ENCODE assay signal across 26 cellular contexts in genomic region chr3:119815716-119816115, GRCh38. TPM values are rescaled to one million over a fixed set of nuclear protein-coding genes. Genes with fewer than 3 reads are reported as not detected.
DNase-seq lines count a peak whose midpoint lies in the region; ATAC-seq, FAIRE-seq and TF ChIP-seq lines count a peak whose summit lies in the region.
"Had no signal": no experiment of that assay in that cellular context is flagged by ENCODE, and none has a peak within 500 bp of the region (broad histone marks: within the 10 kb centered on the region; RNA-seq: fewer than 3 reads in every experiment).

No MANE protein-coding gene starts in this region.

- POLR2A ChIA-PET in HepG2 (lab: Yijun Ruan, JAX): interaction anchor here (1.1 kb wide), 1 partner anchor 21 kb away, joined by 3 read pairs; no protein-coding TSS in a partner anchor

- H4K20me1 ChIP-seq in HepG2 (ENCODE audit: insufficient read depth, low read length) (no peaks in the 10 kb centered on the region), osteoblast (ENCODE audit: insufficient read depth, low read length) (no peaks in the 10 kb centered on the region), mammary epithelial cell (ENCODE audit: insufficient read depth, low read length) (no peaks in the 10 kb centered on the region)
- H4K20me1 ChIP-seq: BLaER1 treated with 17β-estradiol and CSF1 and Interleukin-3, amounts not matched to agents 10 nM and 100 nM had no signal

- H3K27me3 ChIP-seq in right lobe of liver (no peaks in the 10 kb centered on the region), HepG2 (ENCODE audit: control insufficient read depth in 1 of 2, insufficient read depth in 2 of 2, low read length in 2 of 2) (no peaks in the 10 kb centered on the region; a peak in 1 of 5 replicates), osteoblast (ENCODE audit: insufficient read depth, low read length) (no peaks in the 10 kb centered on the region), mammary epithelial cell (ENCODE audit: insufficient read depth, low read length) (peaks cover 2% of the 10 kb centered on the region)
- H3K27me3 ChIP-seq: BE2C; BLaER1 treated with 17β-estradiol and CSF1 and Interleukin-3, amounts not matched to agents 10 nM and 100 nM had no signal

- no peak overlapping the region for H2AFZ ChIP-seq in HepG2 (ENCODE audit: low read length)
- H2AFZ ChIP-seq in osteoblast (ENCODE audit: low read length): no peak overlapping the region
- no peak overlapping the region for H2AFZ ChIP-seq in mammary epithelial cell (ENCODE audit: low read depth, low read length)
- H2AFZ ChIP-seq: GM23338 had no signal

- H3K9ac ChIP-seq in HepG2 (ENCODE audit: insufficient read depth, low read depth, low read length) (no peak overlapping the region), mammary epithelial cell (ENCODE audit: insufficient read depth, low read length) (no peak overlapping the region)
- H3K9ac ChIP-seq: BLaER1 treated with 17β-estradiol and CSF1 and Interleukin-3, amounts not matched to agents 10 nM and 100 nM had no signal

- H3K27ac ChIP-seq in right lobe of liver (no peak overlapping the region), HepG2 (ENCODE audit: extremely low read length, insufficient read depth, low read length) (no peak overlapping the region), osteoblast (ENCODE audit: low read depth, low read length) (no peak overlapping the region), mammary epithelial cell (ENCODE audit: insufficient read depth, low read depth, low read length) (no peak overlapping the region)
- H3K27ac ChIP-seq: A549; BLaER1 treated with 17β-estradiol and CSF1 and Interleukin-3, amounts not matched to agents 10 nM and 100 nM had no signal

- H3K4me2 ChIP-seq in HepG2 (ENCODE audit: low read depth, low read length): no peak overlapping the region
- H3K4me2 ChIP-seq in osteoblast (ENCODE audit: insufficient read depth, low read length): no peak overlapping the region
- no peak overlapping the region for H3K4me2 ChIP-seq in mammary epithelial cell (ENCODE audit: insufficient read depth, low read depth, low read length)
- H3K4me2 ChIP-seq: A549; BLaER1 treated with 17β-estradiol and CSF1 and Interleukin-3, amounts not matched to agents 10 nM and 100 nM; GM23338 had no signal

- CTCF ChIA-PET in HepG2 (lab: Yijun Ruan, JAX; ENCODE audit: low intra/inter-chr PET ratio, low total read pairs) (no interaction called here), mammary epithelial cell (lab: Charles Lee; ENCODE audit: low non-redundant PET) (no interaction called here)

- TF ChIP-seq RAD21 in HepG2 (CRISPR knock-in tag; IDR thresholded peaks at IDR 0.05): no peak

- H3K4me3 ChIP-seq in right lobe of liver (no peak overlapping the region), HepG2 (replicated peaks in 1 of 3; ENCODE audit: insufficient read depth in 1 of 3, low read depth in 2 of 3, low read length in 3 of 3) (no peak overlapping the region), osteoblast (ENCODE audit: insufficient read depth, low read length) (no peak overlapping the region), mammary epithelial cell (replicated peaks in 1 of 3; ENCODE audit: insufficient read depth in 1 of 3, low read depth in 2 of 3, low read length in 3 of 3) (no peak overlapping the region)
- H3K4me3 ChIP-seq: A549; BLaER1 treated with 17β-estradiol and CSF1 and Interleukin-3, amounts not matched to agents 10 nM and 100 nM; GM12878; GM23338 had no signal

- BruUV-seq in HepG2 (replicated peaks; lab: Mats Ljungman, UMichigan) (no TSS peak), mammary epithelial cell (replicated peaks; lab: Mats Ljungman, UMichigan) (no TSS peak)

- 33% methylated on average over 2 of the region's 8 CpGs for WGBS in right lobe of liver (ENCODE audit: insufficient coverage, low coverage, low lambda C conversion rate, missing lambda C conversion rate)
- 69% methylated on average over 2 of the region's 8 CpGs for WGBS in HepG2 (ENCODE audit: low lambda C conversion rate)
- WGBS in mammary epithelial cell (ENCODE audit: low coverage, missing lambda C conversion rate): 87% methylated on average over 8 of the region's 8 CpGs

- no peaks in the 10 kb centered on the region for H3K79me2 ChIP-seq in HepG2 (ENCODE audit: insufficient read depth, low read length)
- H3K79me2 ChIP-seq in osteoblast (ENCODE audit: insufficient read depth, low read length): no peaks in the 10 kb centered on the region
- no peaks in the 10 kb centered on the region for H3K79me2 ChIP-seq in mammary epithelial cell (ENCODE audit: insufficient read depth, low read length)

- in situ Hi-C loops in HepG2 (cut with HindIII; ENCODE audit: extremely low pct_ligation_motif_present, low pct_unique_long_range_greater_than_20kb) (no loop called here), mammary epithelial cell (cut with MboI; ENCODE audit: low sequenced_read_pairs in 2 of 2) (no loop called here)

- ATAC-seq in right lobe of liver (peak in 3 of 4 donors; percentile 30 to 56 (median 40)), HepG2 (no peak; the same call in 2 of the 3 replicates), left lobe of liver (peak; percentile 32), HG02852 (IDR thresholded peaks at IDR 0.05; ENCODE audit: unreplicated experiment) (no peak)
- ATAC-seq: A549, GM12878, GM23338, HCT116 had no signal

- intact Hi-C loops in right lobe of liver (cut with DNase I): no loop called here
- intact Hi-C loops in HepG2 (cut with micrococcal nuclease; ENCODE audit: unreplicated experiment): no loop called here
- intact Hi-C loops in mammary epithelial cell (cut with micrococcal nuclease): loop anchor here (5.0 kb wide), 1 partner anchor 382 kb away; no protein-coding TSS in a partner anchor

- H3K36me3 ChIP-seq in right lobe of liver: peaks cover 0 to 37% (median 9%) of the 10 kb centered on the region in 4 donors
- peaks cover 0 to 1% of the 10 kb centered on the region in 2 experiments; a peak in 1 of 5 replicates for H3K36me3 ChIP-seq in HepG2 (replicated peaks in 1 of 2; ENCODE audit: control insufficient read depth in 1 of 2, insufficient read depth in 2 of 2, low read length in 2 of 2)
- no peaks in the 10 kb centered on the region for H3K36me3 ChIP-seq in osteoblast (ENCODE audit: insufficient read depth, low read length)
- H3K36me3 ChIP-seq in mammary epithelial cell (ENCODE audit: insufficient read depth, low read length): no peaks in the 10 kb centered on the region
- H3K36me3 ChIP-seq: BE2C; BLaER1 treated with 17β-estradiol and CSF1 and Interleukin-3, amounts not matched to agents 10 nM and 100 nM had no signal

- no peaks in the 10 kb centered on the region for H3K9me3 ChIP-seq in right lobe of liver
- H3K9me3 ChIP-seq in HepG2 (ENCODE audit: low read length): no peaks in the 10 kb centered on the region
- H3K9me3 ChIP-seq in osteoblast (ENCODE audit: low read depth, low read length): no peaks in the 10 kb centered on the region
- no peaks in the 10 kb centered on the region for H3K9me3 ChIP-seq in mammary epithelial cell (replicated peaks; ENCODE audit: insufficient read depth, low read length)
- H3K9me3 ChIP-seq: A549; BE2C; BLaER1 treated with 17β-estradiol and CSF1 and Interleukin-3, amounts not matched to agents 10 nM and 100 nM had no signal

- TF ChIP-seq CTCF in right lobe of liver (IDR thresholded peaks at IDR 0.05): no peak
- no peak for TF ChIP-seq CTCF in HepG2 (CRISPR knock-in tag; IDR thresholded peaks at IDR 0.05)
- TF ChIP-seq CTCF in osteoblast (IDR thresholded peaks at IDR 0.05; ENCODE audit: extremely low read depth, low read depth, low read length): no peak
- TF ChIP-seq CTCF in mammary epithelial cell (conservative IDR thresholded peaks at IDR 0.05 in 1 of 2, IDR thresholded peaks at IDR 0.05 in 1 of 2; ENCODE audit: extremely low read depth in 1 of 2, insufficient read depth in 1 of 2, low read depth in 1 of 2, low read length in 2 of 2): no peak

- no peak for TF ChIP-seq POLR2A in right lobe of liver (IDR thresholded peaks at IDR 0.05)
- no peak for TF ChIP-seq POLR2A in HepG2 (IDR thresholded peaks at IDR 0.05; ENCODE audit: insufficient read depth in 1 of 2, low read depth in 2 of 2, low read length in 2 of 2)

- dilution Hi-C loops in mammary epithelial cell (cut with HindIII; ENCODE audit: low sequenced_read_pairs): no loop called here

- no peak for TF ChIP-seq EP300 in HepG2 (IDR thresholded peaks at IDR 0.05; ENCODE audit: low read depth in 2 of 2, low read length in 2 of 2)
- TF ChIP-seq EP300 in HepG2 (CRISPR knock-in tag; IDR thresholded peaks at IDR 0.05; ENCODE audit: borderline replicate concordance): no peak

- DNase-seq in right lobe of liver (peak in 1 of 3 donors; percentile 48), HepG2 (ENCODE audit: low spot score) (no peak), left lobe of liver (ENCODE audit: low spot score) (no peak), osteoblast (ENCODE audit: insufficient read length, low spot score, missing footprints) (peak; percentile 38), mammary epithelial cell (no peak)
- DNase-seq: 8988T; ACHN; AML-193; BE2C; CD4-positive, alpha-beta T cell; CD8-positive, alpha-beta memory T cell; DMS 273 treated with DMSO at 0.1 percent for 48 hours; DMS79; EL; GDM1; H9 had no signal

- no peaks in the 10 kb centered on the region for H3K4me1 ChIP-seq in right lobe of liver
- peaks cover 6% of the 10 kb centered on the region for H3K4me1 ChIP-seq in HepG2 (ENCODE audit: insufficient read depth, low read length)
- no peaks in the 10 kb centered on the region for H3K4me1 ChIP-seq in osteoblast (ENCODE audit: insufficient read depth, low read length)
- H3K4me1 ChIP-seq in mammary epithelial cell (ENCODE audit: insufficient read depth, low read length): peaks cover 5% of the 10 kb centered on the region
- H3K4me1 ChIP-seq: A549; BE2C; BLaER1 treated with 17β-estradiol and CSF1 and Interleukin-3, amounts not matched to agents 10 nM and 100 nM had no signal

- no peak for FAIRE-seq in HepG2 (lab: Jason Lieb, UNC)
- FAIRE-seq: A549, D721Med, GM12878, GM19239 had no signal

RNA-seq across cellular contexts. Expression of gene NR1I2, which starts 33.8 kb away (rescaled TPM):
- total RNA-seq in right lobe of liver (100 to 1,000 TPM in 3 of 6 experiments, 10 to 100 TPM in 3; 24.9 to 188 (median 91.4) TPM), HepG2 (2016; rRNA removed; fragmentation: Illumina TruSeq; extraction: Trizol) (10.9 and 13.4 TPM in 2 replicates), left lobe of liver (206 TPM), osteoblast (0.36 TPM in 1 of 2 replicates, not detected in the other), mammary epithelial cell (not detected)
- 1.3 and 1.4 TPM in 2 replicates for total RNA-seq in HepG2 (2016; cell fraction: cytosol; rRNA removed; fragmentation: Illumina TruSeq; extraction: Trizol; ENCODE audit: low read depth)
- total RNA-seq in HepG2 (2016; cell fraction: insoluble cytoplasmic fraction; rRNA removed; fragmentation: Illumina TruSeq; extraction: Trizol): 11.0 and 14.6 TPM in 2 replicates
- total RNA-seq in HepG2 (2016; cell fraction: membrane; rRNA removed; fragmentation: Illumina TruSeq; extraction: Trizol): 4.3 and 4.5 TPM in 2 replicates
- 26.4 and 27.1 TPM in 2 replicates for total RNA-seq in HepG2 (2016; cell fraction: nucleus; rRNA removed; fragmentation: Illumina TruSeq; extraction: Trizol)
- polyA plus RNA-seq in HepG2 (2011; rRNA removed) (8.8 and 9.8 TPM in 2 replicates), mammary epithelial cell (not detected)
- polyA plus RNA-seq in HepG2 (2011; cell fraction: cytosol; rRNA removed): 4.2 and 4.4 TPM in 2 replicates
- 48.5 and 49.6 TPM in 2 replicates for polyA plus RNA-seq in HepG2 (2011; cell fraction: nucleus; rRNA removed)
- 5.7 and 9.6 TPM in 2 replicates for polyA plus RNA-seq in HepG2 (2012)
- 0.58 and 0.63 TPM in 2 replicates for polyA plus RNA-seq in HepG2 (2016; cell fraction: cytosol; fragmentation: Illumina TruSeq; extraction: Trizol; ENCODE audit: low read depth)
- polyA plus RNA-seq in HepG2 (2016; cell fraction: insoluble cytoplasmic fraction; fragmentation: Illumina TruSeq; extraction: Trizol; ENCODE audit: low read depth): 8.0 and 8.4 TPM in 2 replicates
- polyA plus RNA-seq in HepG2 (2016; cell fraction: membrane; fragmentation: Illumina TruSeq; extraction: Trizol; ENCODE audit: low read depth): 1.8 and 2.5 TPM in 2 replicates
- polyA plus RNA-seq in HepG2 (2016; cell fraction: nucleus; fragmentation: Illumina TruSeq; extraction: Trizol; ENCODE audit: insufficient read depth, low read depth): 30.6 and 33.1 TPM in 2 replicates
- polyA minus RNA-seq in HepG2 (2011; rRNA and poly(A)+ RNA removed; ENCODE audit: low replicate concordance): 11.6 TPM in 1 of 2 replicates, not detected in the other
- polyA minus RNA-seq in HepG2 (2011; cell fraction: cytosol; rRNA and poly(A)+ RNA removed): 4.1 TPM in 2 replicates
- polyA minus RNA-seq in HepG2 (2011; cell fraction: nucleus; rRNA and poly(A)+ RNA removed): 24.8 and 27.8 TPM in 2 replicates
- not detected for polyA minus RNA-seq in mammary epithelial cell
- total RNA-seq: H4, H9 had no signal
- polyA plus RNA-seq: A549, CD14-positive monocyte had no signal

Comparison
In these comparisons a context has a peak if more than half of its experiments do, and no peak if none do; other contexts are left out.
1. ATAC-seq: peak in right lobe of liver (3 of 4) and left lobe of liver (single experiment); none in HepG2 (single experiment) and HG02852 (single experiment).